In the genomic region with DNA sequence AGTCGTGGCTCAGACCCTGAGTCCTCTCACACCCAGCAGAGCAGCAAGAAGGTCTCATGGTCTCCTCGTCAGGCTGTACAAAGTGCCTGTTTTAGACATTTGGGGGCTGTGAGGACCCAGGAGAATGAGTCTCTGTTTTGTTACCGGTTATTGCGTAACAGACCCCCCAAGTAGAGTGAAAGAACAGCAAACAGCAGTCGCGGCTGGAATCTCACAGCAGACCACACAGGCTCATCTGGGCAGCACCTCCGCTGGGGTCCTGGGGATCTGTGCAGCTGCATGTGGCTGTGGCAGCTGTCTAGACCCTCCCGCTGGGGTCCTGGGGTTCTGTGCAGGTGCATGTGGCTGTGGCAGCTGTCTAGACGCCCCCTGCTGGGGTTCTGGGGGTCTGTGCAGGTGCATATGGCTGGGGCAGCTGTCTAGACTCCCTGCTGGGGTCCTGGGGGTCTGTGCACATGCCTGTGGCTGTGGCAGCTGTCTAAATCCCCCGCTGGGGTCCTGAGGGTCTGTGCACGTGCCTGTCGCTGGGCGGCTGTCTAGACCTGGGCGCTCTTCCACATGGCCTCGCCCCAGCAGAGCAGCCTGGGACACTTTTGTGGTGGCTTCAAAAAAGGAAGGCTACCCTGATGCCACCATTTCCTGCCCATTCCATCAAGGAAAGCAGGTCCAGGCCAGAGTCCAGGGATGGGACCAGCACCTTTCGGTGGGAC, we compare ENCODE assay signal across 1 cellular context.
TF ChIP-seq lines count a peak whose summit lies in the region.

No MANE protein-coding gene starts in this region.

TF ChIP-seq in H1, 55 proteins besides CTCF, POLR2A, EP300 and RAD21:
- TF ChIP-seq, protein P1, sequence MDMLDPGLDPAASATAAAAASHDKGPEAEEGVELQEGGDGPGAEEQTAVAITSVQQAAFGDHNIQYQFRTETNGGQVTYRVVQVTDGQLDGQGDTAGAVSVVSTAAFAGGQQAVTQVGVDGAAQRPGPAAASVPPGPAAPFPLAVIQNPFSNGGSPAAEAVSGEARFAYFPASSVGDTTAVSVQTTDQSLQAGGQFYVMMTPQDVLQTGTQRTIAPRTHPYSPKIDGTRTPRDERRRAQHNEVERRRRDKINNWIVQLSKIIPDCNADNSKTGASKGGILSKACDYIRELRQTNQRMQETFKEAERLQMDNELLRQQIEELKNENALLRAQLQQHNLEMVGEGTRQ (IDR thresholded peaks at IDR 0.05; ENCODE audit: low read length), result no peak
- TF ChIP-seq ZNF274 (IDR thresholded peaks at IDR 0.05; ENCODE audit: borderline replicate concordance, extremely low read depth, low read length), result no peak
- TF ChIP-seq, protein P2, sequence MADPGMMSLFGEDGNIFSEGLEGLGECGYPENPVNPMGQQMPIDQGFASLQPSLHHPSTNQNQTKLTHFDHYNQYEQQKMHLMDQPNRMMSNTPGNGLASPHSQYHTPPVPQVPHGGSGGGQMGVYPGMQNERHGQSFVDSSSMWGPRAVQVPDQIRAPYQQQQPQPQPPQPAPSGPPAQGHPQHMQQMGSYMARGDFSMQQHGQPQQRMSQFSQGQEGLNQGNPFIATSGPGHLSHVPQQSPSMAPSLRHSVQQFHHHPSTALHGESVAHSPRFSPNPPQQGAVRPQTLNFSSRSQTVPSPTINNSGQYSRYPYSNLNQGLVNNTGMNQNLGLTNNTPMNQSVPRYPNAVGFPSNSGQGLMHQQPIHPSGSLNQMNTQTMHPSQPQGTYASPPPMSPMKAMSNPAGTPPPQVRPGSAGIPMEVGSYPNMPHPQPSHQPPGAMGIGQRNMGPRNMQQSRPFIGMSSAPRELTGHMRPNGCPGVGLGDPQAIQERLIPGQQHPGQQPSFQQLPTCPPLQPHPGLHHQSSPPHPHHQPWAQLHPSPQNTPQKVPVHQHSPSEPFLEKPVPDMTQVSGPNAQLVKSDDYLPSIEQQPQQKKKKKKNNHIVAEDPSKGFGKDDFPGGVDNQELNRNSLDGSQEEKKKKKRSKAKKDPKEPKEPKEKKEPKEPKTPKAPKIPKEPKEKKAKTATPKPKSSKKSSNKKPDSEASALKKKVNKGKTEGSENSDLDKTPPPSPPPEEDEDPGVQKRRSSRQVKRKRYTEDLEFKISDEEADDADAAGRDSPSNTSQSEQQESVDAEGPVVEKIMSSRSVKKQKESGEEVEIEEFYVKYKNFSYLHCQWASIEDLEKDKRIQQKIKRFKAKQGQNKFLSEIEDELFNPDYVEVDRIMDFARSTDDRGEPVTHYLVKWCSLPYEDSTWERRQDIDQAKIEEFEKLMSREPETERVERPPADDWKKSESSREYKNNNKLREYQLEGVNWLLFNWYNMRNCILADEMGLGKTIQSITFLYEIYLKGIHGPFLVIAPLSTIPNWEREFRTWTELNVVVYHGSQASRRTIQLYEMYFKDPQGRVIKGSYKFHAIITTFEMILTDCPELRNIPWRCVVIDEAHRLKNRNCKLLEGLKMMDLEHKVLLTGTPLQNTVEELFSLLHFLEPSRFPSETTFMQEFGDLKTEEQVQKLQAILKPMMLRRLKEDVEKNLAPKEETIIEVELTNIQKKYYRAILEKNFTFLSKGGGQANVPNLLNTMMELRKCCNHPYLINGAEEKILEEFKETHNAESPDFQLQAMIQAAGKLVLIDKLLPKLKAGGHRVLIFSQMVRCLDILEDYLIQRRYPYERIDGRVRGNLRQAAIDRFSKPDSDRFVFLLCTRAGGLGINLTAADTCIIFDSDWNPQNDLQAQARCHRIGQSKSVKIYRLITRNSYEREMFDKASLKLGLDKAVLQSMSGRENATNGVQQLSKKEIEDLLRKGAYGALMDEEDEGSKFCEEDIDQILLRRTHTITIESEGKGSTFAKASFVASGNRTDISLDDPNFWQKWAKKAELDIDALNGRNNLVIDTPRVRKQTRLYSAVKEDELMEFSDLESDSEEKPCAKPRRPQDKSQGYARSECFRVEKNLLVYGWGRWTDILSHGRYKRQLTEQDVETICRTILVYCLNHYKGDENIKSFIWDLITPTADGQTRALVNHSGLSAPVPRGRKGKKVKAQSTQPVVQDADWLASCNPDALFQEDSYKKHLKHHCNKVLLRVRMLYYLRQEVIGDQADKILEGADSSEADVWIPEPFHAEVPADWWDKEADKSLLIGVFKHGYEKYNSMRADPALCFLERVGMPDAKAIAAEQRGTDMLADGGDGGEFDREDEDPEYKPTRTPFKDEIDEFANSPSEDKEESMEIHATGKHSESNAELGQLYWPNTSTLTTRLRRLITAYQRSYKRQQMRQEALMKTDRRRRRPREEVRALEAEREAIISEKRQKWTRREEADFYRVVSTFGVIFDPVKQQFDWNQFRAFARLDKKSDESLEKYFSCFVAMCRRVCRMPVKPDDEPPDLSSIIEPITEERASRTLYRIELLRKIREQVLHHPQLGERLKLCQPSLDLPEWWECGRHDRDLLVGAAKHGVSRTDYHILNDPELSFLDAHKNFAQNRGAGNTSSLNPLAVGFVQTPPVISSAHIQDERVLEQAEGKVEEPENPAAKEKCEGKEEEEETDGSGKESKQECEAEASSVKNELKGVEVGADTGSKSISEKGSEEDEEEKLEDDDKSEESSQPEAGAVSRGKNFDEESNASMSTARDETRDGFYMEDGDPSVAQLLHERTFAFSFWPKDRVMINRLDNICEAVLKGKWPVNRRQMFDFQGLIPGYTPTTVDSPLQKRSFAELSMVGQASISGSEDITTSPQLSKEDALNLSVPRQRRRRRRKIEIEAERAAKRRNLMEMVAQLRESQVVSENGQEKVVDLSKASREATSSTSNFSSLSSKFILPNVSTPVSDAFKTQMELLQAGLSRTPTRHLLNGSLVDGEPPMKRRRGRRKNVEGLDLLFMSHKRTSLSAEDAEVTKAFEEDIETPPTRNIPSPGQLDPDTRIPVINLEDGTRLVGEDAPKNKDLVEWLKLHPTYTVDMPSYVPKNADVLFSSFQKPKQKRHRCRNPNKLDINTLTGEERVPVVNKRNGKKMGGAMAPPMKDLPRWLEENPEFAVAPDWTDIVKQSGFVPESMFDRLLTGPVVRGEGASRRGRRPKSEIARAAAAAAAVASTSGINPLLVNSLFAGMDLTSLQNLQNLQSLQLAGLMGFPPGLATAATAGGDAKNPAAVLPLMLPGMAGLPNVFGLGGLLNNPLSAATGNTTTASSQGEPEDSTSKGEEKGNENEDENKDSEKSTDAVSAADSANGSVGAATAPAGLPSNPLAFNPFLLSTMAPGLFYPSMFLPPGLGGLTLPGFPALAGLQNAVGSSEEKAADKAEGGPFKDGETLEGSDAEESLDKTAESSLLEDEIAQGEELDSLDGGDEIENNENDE (IDR thresholded peaks at IDR 0.05; ENCODE audit: insufficient replicate concordance, low read length), result no peak
- TF ChIP-seq TCF12 (IDR thresholded peaks at IDR 0.05; ENCODE audit: low read depth, low read length), result peak; percentile 82; the same call in 1 of the 2 replicates
- no peak for TF ChIP-seq HDAC2 (IDR thresholded peaks at IDR 0.05; ENCODE audit: borderline replicate concordance in 1 of 2, low read depth in 2 of 2, low read length in 2 of 2)
- TF ChIP-seq SP1 (IDR thresholded peaks at IDR 0.05; ENCODE audit: low read depth, low read length), result no peak
- TF ChIP-seq TBP (IDR thresholded peaks at IDR 0.05; ENCODE audit: low read depth, low read length), result no peak
- TF ChIP-seq CTBP2 (IDR thresholded peaks at IDR 0.05; ENCODE audit: borderline replicate concordance, insufficient read depth, insufficient read length, low read length), result no peak
- no peak for TF ChIP-seq SIN3A (conservative IDR thresholded peaks at IDR 0.05 in 1 of 2, IDR thresholded peaks at IDR 0.05 in 1 of 2; ENCODE audit: low read depth in 1 of 2, low read length in 2 of 2)
- no peak for TF ChIP-seq SUZ12 (IDR thresholded peaks at IDR 0.05; ENCODE audit: low read length)
- TF ChIP-seq RXRA (IDR thresholded peaks at IDR 0.05; ENCODE audit: insufficient read depth, low read depth, low read length), result no peak
- no peak for TF ChIP-seq PHF8 (conservative IDR thresholded peaks at IDR 0.05; ENCODE audit: low read depth, low read length)
- peak; percentile 96 for TF ChIP-seq CEBPB (IDR thresholded peaks at IDR 0.05; ENCODE audit: low read depth, low read length)
- TF ChIP-seq BRCA1 (IDR thresholded peaks at IDR 0.05; ENCODE audit: low read depth, low read length), result no peak
